In the genomic region with DNA sequence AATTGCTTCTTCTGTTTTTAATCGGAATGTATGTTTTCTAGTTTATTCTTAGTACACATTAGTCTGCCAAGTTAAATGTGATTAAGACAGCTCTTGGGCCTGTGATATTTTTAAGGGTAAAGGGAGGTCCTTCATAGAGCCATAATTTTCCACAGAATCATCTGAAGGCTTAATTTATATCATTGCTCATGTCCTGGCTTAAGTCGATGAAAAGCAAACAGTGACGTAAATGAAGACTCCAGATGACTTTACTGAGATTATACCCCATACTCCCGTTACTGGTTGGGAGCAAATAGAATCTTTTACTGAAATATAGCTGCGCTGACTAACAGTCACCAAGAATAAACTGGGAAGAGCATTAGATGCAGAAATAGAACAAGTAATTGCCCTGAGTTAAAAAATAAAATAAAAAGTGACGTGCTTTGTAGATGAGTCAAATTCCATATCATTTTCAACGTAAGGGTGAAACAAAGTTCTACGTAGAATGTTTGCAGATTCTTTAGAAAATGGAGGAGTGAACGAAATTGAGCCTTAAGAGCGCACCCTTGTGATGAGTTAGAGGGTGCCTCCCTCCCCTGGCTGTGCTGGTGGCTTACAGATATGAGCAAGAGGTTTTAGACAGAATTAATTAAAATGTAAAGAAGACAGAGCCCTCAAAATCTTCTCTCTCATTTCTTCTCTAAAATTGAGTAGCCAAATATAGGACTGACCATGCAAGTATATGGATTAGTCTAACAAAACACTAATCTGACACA, we compare ENCODE assay signal across 1 cellular context.
TF ChIP-seq lines count a peak whose summit lies in the region.

No MANE protein-coding gene starts in this region.

TF ChIP-seq in GM23338, 12 proteins besides CTCF, POLR2A, EP300 and RAD21 (continued from another document):
- TF ChIP-seq, protein P1, sequence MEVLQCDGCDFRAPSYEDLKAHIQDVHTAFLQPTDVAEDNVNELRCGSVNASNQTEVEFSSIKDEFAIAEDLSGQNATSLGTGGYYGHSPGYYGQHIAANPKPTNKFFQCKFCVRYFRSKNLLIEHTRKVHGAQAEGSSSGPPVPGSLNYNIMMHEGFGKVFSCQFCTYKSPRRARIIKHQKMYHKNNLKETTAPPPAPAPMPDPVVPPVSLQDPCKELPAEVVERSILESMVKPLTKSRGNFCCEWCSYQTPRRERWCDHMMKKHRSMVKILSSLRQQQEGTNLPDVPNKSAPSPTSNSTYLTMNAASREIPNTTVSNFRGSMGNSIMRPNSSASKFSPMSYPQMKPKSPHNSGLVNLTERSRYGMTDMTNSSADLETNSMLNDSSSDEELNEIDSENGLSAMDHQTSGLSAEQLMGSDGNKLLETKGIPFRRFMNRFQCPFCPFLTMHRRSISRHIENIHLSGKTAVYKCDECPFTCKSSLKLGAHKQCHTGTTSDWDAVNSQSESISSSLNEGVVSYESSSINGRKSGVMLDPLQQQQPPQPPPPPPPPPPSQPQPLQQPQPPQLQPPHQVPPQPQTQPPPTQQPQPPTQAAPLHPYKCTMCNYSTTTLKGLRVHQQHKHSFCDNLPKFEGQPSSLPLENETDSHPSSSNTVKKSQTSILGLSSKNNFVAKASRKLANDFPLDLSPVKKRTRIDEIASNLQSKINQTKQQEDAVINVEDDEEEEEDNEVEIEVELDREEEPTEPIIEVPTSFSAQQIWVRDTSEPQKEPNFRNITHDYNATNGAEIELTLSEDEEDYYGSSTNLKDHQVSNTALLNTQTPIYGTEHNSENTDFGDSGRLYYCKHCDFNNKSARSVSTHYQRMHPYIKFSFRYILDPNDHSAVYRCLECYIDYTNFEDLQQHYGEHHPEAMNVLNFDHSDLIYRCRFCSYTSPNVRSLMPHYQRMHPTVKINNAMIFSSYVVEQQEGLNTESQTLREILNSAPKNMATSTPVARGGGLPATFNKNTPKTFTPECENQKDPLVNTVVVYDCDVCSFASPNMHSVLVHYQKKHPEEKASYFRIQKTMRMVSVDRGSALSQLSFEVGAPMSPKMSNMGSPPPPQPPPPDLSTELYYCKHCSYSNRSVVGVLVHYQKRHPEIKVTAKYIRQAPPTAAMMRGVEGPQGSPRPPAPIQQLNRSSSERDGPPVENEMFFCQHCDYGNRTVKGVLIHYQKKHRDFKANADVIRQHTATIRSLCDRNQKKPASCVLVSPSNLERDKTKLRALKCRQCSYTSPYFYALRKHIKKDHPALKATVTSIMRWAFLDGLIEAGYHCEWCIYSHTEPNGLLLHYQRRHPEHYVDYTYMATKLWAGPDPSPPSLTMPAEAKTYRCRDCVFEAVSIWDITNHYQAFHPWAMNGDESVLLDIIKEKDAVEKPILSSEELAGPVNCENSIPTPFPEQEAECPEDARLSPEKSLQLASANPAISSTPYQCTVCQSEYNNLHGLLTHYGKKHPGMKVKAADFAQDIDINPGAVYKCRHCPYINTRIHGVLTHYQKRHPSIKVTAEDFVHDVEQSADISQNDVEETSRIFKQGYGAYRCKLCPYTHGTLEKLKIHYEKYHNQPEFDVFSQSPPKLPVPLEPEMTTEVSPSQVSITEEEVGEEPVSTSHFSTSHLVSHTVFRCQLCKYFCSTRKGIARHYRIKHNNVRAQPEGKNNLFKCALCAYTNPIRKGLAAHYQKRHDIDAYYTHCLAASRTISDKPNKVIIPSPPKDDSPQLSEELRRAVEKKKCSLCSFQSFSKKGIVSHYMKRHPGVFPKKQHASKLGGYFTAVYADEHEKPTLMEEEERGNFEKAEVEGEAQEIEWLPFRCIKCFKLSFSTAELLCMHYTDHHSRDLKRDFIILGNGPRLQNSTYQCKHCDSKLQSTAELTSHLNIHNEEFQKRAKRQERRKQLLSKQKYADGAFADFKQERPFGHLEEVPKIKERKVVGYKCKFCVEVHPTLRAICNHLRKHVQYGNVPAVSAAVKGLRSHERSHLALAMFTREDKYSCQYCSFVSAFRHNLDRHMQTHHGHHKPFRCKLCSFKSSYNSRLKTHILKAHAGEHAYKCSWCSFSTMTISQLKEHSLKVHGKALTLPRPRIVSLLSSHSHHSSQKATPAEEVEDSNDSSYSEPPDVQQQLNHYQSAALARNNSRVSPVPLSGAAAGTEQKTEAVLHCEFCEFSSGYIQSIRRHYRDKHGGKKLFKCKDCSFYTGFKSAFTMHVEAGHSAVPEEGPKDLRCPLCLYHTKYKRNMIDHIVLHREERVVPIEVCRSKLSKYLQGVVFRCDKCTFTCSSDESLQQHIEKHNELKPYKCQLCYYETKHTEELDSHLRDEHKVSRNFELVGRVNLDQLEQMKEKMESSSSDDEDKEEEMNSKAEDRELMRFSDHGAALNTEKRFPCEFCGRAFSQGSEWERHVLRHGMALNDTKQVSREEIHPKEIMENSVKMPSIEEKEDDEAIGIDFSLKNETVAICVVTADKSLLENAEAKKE (CRISPR knock-in tag; IDR thresholded peaks at IDR 0.05) = no peak
- TF ChIP-seq POLR2AphosphoS5 (IDR thresholded peaks at IDR 0.05; ENCODE audit: low read depth) = no peak
- TF ChIP-seq, protein P2, sequence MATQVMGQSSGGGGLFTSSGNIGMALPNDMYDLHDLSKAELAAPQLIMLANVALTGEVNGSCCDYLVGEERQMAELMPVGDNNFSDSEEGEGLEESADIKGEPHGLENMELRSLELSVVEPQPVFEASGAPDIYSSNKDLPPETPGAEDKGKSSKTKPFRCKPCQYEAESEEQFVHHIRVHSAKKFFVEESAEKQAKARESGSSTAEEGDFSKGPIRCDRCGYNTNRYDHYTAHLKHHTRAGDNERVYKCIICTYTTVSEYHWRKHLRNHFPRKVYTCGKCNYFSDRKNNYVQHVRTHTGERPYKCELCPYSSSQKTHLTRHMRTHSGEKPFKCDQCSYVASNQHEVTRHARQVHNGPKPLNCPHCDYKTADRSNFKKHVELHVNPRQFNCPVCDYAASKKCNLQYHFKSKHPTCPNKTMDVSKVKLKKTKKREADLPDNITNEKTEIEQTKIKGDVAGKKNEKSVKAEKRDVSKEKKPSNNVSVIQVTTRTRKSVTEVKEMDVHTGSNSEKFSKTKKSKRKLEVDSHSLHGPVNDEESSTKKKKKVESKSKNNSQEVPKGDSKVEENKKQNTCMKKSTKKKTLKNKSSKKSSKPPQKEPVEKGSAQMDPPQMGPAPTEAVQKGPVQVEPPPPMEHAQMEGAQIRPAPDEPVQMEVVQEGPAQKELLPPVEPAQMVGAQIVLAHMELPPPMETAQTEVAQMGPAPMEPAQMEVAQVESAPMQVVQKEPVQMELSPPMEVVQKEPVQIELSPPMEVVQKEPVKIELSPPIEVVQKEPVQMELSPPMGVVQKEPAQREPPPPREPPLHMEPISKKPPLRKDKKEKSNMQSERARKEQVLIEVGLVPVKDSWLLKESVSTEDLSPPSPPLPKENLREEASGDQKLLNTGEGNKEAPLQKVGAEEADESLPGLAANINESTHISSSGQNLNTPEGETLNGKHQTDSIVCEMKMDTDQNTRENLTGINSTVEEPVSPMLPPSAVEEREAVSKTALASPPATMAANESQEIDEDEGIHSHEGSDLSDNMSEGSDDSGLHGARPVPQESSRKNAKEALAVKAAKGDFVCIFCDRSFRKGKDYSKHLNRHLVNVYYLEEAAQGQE (IDR thresholded peaks at IDR 0.05; ENCODE audit: unreplicated experiment) = no peak
